In the genomic region with DNA sequence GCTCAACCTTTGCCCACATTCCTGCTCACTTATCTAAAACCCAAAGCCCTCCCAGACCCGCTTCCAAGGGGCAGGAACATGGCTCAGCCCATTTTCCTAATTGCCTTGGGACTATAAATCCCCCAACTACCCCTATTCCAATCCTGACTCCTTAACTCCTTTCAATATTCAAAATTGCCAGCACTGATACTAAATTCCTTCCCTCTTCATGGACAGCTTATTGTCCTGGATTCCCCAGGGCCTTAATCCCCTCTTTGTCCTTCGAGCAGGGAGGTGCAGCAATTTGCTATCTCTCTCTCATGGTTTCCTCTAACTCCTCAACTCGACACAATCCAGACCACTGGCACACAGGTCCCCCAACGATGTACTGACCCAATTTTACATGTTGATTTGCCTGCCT, we compare ENCODE assay signal across 2 cellular contexts.
TF ChIP-seq lines count a peak whose summit lies in the region.

No MANE protein-coding gene starts in this region.

TF ChIP-seq in GM23338, 12 proteins besides CTCF, POLR2A, EP300 and RAD21 (continued from another document):
- TF ChIP-seq, protein P1, sequence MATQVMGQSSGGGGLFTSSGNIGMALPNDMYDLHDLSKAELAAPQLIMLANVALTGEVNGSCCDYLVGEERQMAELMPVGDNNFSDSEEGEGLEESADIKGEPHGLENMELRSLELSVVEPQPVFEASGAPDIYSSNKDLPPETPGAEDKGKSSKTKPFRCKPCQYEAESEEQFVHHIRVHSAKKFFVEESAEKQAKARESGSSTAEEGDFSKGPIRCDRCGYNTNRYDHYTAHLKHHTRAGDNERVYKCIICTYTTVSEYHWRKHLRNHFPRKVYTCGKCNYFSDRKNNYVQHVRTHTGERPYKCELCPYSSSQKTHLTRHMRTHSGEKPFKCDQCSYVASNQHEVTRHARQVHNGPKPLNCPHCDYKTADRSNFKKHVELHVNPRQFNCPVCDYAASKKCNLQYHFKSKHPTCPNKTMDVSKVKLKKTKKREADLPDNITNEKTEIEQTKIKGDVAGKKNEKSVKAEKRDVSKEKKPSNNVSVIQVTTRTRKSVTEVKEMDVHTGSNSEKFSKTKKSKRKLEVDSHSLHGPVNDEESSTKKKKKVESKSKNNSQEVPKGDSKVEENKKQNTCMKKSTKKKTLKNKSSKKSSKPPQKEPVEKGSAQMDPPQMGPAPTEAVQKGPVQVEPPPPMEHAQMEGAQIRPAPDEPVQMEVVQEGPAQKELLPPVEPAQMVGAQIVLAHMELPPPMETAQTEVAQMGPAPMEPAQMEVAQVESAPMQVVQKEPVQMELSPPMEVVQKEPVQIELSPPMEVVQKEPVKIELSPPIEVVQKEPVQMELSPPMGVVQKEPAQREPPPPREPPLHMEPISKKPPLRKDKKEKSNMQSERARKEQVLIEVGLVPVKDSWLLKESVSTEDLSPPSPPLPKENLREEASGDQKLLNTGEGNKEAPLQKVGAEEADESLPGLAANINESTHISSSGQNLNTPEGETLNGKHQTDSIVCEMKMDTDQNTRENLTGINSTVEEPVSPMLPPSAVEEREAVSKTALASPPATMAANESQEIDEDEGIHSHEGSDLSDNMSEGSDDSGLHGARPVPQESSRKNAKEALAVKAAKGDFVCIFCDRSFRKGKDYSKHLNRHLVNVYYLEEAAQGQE (IDR thresholded peaks at IDR 0.05; ENCODE audit: unreplicated experiment) = no peak
- TF ChIP-seq JUNB (IDR thresholded peaks at IDR 0.05; ENCODE audit: unreplicated experiment) (no peak), POLR2AphosphoS5 (IDR thresholded peaks at IDR 0.05; ENCODE audit: low read depth) (no peak), CREB1 (CRISPR knock-in tag; IDR thresholded peaks at IDR 0.05; ENCODE audit: low read depth) (no peak), STAT1 (IDR thresholded peaks at IDR 0.05; ENCODE audit: unreplicated experiment) (no peak)
- TF ChIP-seq, protein P2, sequence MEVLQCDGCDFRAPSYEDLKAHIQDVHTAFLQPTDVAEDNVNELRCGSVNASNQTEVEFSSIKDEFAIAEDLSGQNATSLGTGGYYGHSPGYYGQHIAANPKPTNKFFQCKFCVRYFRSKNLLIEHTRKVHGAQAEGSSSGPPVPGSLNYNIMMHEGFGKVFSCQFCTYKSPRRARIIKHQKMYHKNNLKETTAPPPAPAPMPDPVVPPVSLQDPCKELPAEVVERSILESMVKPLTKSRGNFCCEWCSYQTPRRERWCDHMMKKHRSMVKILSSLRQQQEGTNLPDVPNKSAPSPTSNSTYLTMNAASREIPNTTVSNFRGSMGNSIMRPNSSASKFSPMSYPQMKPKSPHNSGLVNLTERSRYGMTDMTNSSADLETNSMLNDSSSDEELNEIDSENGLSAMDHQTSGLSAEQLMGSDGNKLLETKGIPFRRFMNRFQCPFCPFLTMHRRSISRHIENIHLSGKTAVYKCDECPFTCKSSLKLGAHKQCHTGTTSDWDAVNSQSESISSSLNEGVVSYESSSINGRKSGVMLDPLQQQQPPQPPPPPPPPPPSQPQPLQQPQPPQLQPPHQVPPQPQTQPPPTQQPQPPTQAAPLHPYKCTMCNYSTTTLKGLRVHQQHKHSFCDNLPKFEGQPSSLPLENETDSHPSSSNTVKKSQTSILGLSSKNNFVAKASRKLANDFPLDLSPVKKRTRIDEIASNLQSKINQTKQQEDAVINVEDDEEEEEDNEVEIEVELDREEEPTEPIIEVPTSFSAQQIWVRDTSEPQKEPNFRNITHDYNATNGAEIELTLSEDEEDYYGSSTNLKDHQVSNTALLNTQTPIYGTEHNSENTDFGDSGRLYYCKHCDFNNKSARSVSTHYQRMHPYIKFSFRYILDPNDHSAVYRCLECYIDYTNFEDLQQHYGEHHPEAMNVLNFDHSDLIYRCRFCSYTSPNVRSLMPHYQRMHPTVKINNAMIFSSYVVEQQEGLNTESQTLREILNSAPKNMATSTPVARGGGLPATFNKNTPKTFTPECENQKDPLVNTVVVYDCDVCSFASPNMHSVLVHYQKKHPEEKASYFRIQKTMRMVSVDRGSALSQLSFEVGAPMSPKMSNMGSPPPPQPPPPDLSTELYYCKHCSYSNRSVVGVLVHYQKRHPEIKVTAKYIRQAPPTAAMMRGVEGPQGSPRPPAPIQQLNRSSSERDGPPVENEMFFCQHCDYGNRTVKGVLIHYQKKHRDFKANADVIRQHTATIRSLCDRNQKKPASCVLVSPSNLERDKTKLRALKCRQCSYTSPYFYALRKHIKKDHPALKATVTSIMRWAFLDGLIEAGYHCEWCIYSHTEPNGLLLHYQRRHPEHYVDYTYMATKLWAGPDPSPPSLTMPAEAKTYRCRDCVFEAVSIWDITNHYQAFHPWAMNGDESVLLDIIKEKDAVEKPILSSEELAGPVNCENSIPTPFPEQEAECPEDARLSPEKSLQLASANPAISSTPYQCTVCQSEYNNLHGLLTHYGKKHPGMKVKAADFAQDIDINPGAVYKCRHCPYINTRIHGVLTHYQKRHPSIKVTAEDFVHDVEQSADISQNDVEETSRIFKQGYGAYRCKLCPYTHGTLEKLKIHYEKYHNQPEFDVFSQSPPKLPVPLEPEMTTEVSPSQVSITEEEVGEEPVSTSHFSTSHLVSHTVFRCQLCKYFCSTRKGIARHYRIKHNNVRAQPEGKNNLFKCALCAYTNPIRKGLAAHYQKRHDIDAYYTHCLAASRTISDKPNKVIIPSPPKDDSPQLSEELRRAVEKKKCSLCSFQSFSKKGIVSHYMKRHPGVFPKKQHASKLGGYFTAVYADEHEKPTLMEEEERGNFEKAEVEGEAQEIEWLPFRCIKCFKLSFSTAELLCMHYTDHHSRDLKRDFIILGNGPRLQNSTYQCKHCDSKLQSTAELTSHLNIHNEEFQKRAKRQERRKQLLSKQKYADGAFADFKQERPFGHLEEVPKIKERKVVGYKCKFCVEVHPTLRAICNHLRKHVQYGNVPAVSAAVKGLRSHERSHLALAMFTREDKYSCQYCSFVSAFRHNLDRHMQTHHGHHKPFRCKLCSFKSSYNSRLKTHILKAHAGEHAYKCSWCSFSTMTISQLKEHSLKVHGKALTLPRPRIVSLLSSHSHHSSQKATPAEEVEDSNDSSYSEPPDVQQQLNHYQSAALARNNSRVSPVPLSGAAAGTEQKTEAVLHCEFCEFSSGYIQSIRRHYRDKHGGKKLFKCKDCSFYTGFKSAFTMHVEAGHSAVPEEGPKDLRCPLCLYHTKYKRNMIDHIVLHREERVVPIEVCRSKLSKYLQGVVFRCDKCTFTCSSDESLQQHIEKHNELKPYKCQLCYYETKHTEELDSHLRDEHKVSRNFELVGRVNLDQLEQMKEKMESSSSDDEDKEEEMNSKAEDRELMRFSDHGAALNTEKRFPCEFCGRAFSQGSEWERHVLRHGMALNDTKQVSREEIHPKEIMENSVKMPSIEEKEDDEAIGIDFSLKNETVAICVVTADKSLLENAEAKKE (CRISPR knock-in tag; IDR thresholded peaks at IDR 0.05) = no peak

TF ChIP-seq in WTC11, 78 proteins besides CTCF, POLR2A, EP300 and RAD21 (continued from another document):
- TF ChIP-seq, protein P3, sequence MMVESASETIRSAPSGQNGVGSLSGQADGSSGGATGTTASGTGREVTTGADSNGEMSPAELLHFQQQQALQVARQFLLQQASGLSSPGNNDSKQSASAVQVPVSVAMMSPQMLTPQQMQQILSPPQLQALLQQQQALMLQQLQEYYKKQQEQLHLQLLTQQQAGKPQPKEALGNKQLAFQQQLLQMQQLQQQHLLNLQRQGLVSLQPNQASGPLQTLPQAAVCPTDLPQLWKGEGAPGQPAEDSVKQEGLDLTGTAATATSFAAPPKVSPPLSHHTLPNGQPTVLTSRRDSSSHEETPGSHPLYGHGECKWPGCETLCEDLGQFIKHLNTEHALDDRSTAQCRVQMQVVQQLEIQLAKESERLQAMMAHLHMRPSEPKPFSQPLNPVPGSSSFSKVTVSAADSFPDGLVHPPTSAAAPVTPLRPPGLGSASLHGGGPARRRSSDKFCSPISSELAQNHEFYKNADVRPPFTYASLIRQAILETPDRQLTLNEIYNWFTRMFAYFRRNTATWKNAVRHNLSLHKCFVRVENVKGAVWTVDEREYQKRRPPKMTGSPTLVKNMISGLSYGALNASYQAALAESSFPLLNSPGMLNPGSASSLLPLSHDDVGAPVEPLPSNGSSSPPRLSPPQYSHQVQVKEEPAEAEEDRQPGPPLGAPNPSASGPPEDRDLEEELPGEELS (CRISPR knock-in tag; IDR thresholded peaks at IDR 0.05) = no peak
- TF ChIP-seq, protein P4, sequence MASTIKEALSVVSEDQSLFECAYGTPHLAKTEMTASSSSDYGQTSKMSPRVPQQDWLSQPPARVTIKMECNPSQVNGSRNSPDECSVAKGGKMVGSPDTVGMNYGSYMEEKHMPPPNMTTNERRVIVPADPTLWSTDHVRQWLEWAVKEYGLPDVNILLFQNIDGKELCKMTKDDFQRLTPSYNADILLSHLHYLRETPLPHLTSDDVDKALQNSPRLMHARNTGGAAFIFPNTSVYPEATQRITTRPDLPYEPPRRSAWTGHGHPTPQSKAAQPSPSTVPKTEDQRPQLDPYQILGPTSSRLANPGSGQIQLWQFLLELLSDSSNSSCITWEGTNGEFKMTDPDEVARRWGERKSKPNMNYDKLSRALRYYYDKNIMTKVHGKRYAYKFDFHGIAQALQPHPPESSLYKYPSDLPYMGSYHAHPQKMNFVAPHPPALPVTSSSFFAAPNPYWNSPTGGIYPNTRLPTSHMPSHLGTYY (CRISPR knock-in tag; IDR thresholded peaks at IDR 0.05) = no peak
